In genomic region chr6:21593927-21594421, GRCh38 we compare ENCODE assay signal across 2 cellular contexts.
TF ChIP-seq lines count a peak whose summit lies in the region.

No MANE protein-coding gene starts in this region.

TF ChIP-seq in HCT116, 20 proteins besides CTCF, POLR2A, EP300 and RAD21 (continued from another document):
- TF ChIP-seq EZH2phosphoT487 (IDR thresholded peaks at IDR 0.05; ENCODE audit: borderline replicate concordance) = no peak
- TF ChIP-seq YY1 (IDR thresholded peaks at IDR 0.05; ENCODE audit: extremely low read depth, insufficient replicate concordance, low read depth, low read length) = no peak
- TF ChIP-seq REST (IDR thresholded peaks at IDR 0.05; ENCODE audit: low read depth) = no peak
- TF ChIP-seq, protein P1, sequence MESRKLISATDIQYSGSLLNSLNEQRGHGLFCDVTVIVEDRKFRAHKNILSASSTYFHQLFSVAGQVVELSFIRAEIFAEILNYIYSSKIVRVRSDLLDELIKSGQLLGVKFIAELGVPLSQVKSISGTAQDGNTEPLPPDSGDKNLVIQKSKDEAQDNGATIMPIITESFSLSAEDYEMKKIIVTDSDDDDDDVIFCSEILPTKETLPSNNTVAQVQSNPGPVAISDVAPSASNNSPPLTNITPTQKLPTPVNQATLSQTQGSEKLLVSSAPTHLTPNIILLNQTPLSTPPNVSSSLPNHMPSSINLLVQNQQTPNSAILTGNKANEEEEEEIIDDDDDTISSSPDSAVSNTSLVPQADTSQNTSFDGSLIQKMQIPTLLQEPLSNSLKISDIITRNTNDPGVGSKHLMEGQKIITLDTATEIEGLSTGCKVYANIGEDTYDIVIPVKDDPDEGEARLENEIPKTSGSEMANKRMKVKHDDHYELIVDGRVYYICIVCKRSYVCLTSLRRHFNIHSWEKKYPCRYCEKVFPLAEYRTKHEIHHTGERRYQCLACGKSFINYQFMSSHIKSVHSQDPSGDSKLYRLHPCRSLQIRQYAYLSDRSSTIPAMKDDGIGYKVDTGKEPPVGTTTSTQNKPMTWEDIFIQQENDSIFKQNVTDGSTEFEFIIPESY (IDR thresholded peaks at IDR 0.05; ENCODE audit: extremely low read depth, insufficient replicate concordance, low read length) = no peak
- TF ChIP-seq, protein P2, sequence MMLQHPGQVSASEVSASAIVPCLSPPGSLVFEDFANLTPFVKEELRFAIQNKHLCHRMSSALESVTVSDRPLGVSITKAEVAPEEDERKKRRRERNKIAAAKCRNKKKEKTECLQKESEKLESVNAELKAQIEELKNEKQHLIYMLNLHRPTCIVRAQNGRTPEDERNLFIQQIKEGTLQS (IDR thresholded peaks at IDR 0.05) = no peak
- TF ChIP-seq TCF7L2 (IDR thresholded peaks at IDR 0.05; ENCODE audit: borderline replicate concordance, extremely low read depth, insufficient read depth, insufficient read length) = no peak
- no peak for TF ChIP-seq FOSL1 (IDR thresholded peaks at IDR 0.05; ENCODE audit: low read depth)
- no peak for TF ChIP-seq CEBPB (IDR thresholded peaks at IDR 0.05; ENCODE audit: low read depth)
- TF ChIP-seq EGR1 (IDR thresholded peaks at IDR 0.05; ENCODE audit: low read depth) = no peak
- TF ChIP-seq CBX3 (IDR thresholded peaks at IDR 0.05; ENCODE audit: low read depth) = no peak

TF ChIP-seq in K562, 482 proteins besides CTCF, POLR2A, EP300 and RAD21 (continued from another document):
- TF ChIP-seq ESRRA (IDR thresholded peaks at IDR 0.05; ENCODE audit: borderline replicate concordance, low read depth) (no peak), RNF2 (IDR thresholded peaks at IDR 0.05) (no peak), ZKSCAN1 (IDR thresholded peaks at IDR 0.05; ENCODE audit: low read depth, low read length) (no peak), GABPA (tag; conservative IDR thresholded peaks at IDR 0.05; ENCODE audit: low read depth) (no peak), HMG20B (CRISPR knock-in tag; IDR thresholded peaks at IDR 0.05) (no peak), TRIM24 (IDR thresholded peaks at IDR 0.05) (no peak), SMARCA5 (IDR thresholded peaks at IDR 0.05) (no peak), ZNF79 (CRISPR knock-in tag; IDR thresholded peaks at IDR 0.05; ENCODE audit: low read depth) (no peak), KAT2B (IDR thresholded peaks at IDR 0.05; ENCODE audit: low read depth, low read length) (no peak), KLF13 (tag; IDR thresholded peaks at IDR 0.05; ENCODE audit: borderline replicate concordance, low read depth) (no peak), BRF1 (IDR thresholded peaks at IDR 0.05; ENCODE audit: borderline replicate concordance, extremely low read depth, insufficient read length) (no peak), ERF (CRISPR knock-in tag; IDR thresholded peaks at IDR 0.05) (no peak), EWSR1 (IDR thresholded peaks at IDR 0.05; ENCODE audit: borderline replicate concordance, low read depth, partially characterized antibody) (no peak)
- TF ChIP-seq, protein P3, sequence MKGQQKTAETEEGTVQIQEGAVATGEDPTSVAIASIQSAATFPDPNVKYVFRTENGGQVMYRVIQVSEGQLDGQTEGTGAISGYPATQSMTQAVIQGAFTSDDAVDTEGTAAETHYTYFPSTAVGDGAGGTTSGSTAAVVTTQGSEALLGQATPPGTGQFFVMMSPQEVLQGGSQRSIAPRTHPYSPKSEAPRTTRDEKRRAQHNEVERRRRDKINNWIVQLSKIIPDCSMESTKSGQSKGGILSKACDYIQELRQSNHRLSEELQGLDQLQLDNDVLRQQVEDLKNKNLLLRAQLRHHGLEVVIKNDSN (CRISPR knock-in tag; IDR thresholded peaks at IDR 0.05) = no peak
- TF ChIP-seq, protein P4, sequence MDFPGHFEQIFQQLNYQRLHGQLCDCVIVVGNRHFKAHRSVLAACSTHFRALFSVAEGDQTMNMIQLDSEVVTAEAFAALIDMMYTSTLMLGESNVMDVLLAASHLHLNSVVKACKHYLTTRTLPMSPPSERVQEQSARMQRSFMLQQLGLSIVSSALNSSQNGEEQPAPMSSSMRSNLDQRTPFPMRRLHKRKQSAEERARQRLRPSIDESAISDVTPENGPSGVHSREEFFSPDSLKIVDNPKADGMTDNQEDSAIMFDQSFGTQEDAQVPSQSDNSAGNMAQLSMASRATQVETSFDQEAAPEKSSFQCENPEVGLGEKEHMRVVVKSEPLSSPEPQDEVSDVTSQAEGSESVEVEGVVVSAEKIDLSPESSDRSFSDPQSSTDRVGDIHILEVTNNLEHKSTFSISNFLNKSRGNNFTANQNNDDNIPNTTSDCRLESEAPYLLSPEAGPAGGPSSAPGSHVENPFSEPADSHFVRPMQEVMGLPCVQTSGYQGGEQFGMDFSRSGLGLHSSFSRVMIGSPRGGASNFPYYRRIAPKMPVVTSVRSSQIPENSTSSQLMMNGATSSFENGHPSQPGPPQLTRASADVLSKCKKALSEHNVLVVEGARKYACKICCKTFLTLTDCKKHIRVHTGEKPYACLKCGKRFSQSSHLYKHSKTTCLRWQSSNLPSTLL (IDR thresholded peaks at IDR 0.05) = no peak
